In the genomic region with DNA sequence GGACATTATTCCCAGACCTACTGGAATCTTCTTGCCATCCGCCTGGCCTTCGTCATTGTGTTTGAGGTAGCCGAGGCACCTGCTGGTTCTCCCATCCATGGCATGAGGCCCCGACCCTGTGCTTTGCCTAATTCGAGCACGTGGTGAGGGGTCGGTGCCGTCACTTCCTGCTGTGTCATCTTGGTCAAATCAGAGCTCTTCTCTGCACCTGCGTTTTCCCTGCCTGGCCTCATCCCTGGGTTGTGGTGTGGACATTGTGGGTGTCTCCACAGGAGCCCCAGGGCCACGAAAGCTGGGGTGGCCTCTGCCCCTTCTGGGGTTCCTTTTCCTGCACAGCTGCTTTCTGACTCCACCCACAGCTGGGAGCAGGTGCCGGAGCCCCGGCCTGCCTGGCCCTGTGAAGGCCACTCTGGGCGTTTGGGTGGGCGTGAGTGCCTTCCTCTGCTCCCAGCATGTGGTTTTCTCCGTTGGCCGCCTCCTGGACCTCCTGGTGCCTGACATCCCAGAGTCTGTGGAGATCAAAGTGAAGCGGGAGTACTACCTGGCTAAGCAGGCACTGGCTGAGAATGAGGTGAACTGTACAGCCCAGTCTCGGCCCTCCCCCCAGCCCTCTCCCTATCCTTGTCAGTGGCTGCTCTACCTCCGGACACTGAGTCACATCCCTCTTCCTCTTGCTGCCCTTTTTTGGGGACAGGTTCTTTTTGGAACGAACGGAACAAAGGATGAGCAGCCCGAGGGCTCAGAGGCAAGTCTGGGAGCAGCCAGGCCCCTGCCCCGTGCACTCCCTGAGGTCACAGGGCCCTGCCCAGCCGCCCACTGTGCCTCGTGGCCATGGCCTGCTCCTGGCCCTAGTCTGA, we compare ENCODE assay signal across 11 cellular contexts. TPM values are rescaled to one million over a fixed set of nuclear protein-coding genes. Genes with fewer than 3 reads are reported as not detected.
DNase-seq lines count a peak whose midpoint lies in the region; ATAC-seq and TF ChIP-seq lines count a peak whose summit lies in the region.
"Had no signal": no experiment of that assay in that cellular context is flagged by ENCODE, and none has a peak within 500 bp of the region (broad histone marks: within the 10 kb centered on the region; RNA-seq: fewer than 3 reads in every experiment).

No MANE protein-coding gene starts in this region.

- H2BK120ac ChIP-seq in IMR-90 (ENCODE audit: low read depth, low read length) (no peak overlapping the region), mesenchymal stem cell (ENCODE audit: low read depth, low read length) (no peak overlapping the region)

- no peak overlapping the region for H3K9ac ChIP-seq in IMR-90 (ENCODE audit: low read depth, low read length)
- peak overlapping the region; percentile 4 for H3K9ac ChIP-seq in mesenchymal stem cell (ENCODE audit: low read length)

- H3K9me3 Mint-ChIP-seq in CD14-positive monocyte: peaks cover 0 to 2% (median 0%) of the 10 kb centered on the region in 7 donors
- H3K9me3 Mint-ChIP-seq: CD8-positive, alpha-beta memory T cell had no signal

- H4K20me1 ChIP-seq in IMR-90 (ENCODE audit: insufficient read depth, low read length): peaks cover 55% of the 10 kb centered on the region
- H4K20me1 ChIP-seq in OCI-LY7 (ENCODE audit: insufficient read depth, low read length): no peaks in the 10 kb centered on the region

- H3K4me2 ChIP-seq in IMR-90 (ENCODE audit: low read depth, low read length) (no peak overlapping the region), mesenchymal stem cell (ENCODE audit: low read length, poor library complexity, severe bottlenecking) (no peak overlapping the region), OCI-LY7 (ENCODE audit: low read length) (no peak overlapping the region)
- H3K4me2 ChIP-seq: PC-9 had no signal

- no peak overlapping the region for H3K4me3 Mint-ChIP-seq in CD14-positive monocyte
- H3K4me3 Mint-ChIP-seq: CD8-positive, alpha-beta memory T cell had no signal

- H4K91ac ChIP-seq in IMR-90 (ENCODE audit: insufficient read depth, low read depth, low read length) (no peak overlapping the region), mesenchymal stem cell (ENCODE audit: low read length) (no peak overlapping the region)

- peaks cover 20% of the 10 kb centered on the region for H3K4me1 Mint-ChIP-seq in CD14-positive monocyte

- BruUV-seq in IMR-90 (replicated peaks; lab: Mats Ljungman, UMichigan) (no TSS peak), OCI-LY7 (replicated peaks; lab: Mats Ljungman, UMichigan) (no TSS peak)

- no peak overlapping the region for H3K18ac ChIP-seq in IMR-90 (ENCODE audit: low read depth, low read length)
- H3K18ac ChIP-seq in mesenchymal stem cell (ENCODE audit: low read depth in 1 of 2, low read length in 2 of 2): peak overlapping the region in 1 of 2 experiments; percentile 54

- ATAC-seq in IMR-90 (ENCODE audit: low read depth): peak; percentile 8

- peak; percentile 33 for DNase-seq in CD14-positive monocyte (ENCODE audit: low spot score)
- peak; percentile 15 for DNase-seq in IMR-90
- DNase-seq in dermis blood vessel endothelial cell: peak; percentile 60
- DNase-seq in mesenchymal stem cell: no peak
- DNase-seq in HK-2 (ENCODE audit: unreplicated experiment): no peak
- DNase-seq in prostate gland (ENCODE audit: low spot score): no peak
- DNase-seq in NCI-H1694 (lab: John Stamatoyannopoulos, UW): no peak
- DNase-seq in OCI-LY7 (ENCODE audit: low spot score): no peak
- DNase-seq: PC-9 had no signal

- TF ChIP-seq CTCF in CD14-positive monocyte (IDR thresholded peaks at IDR 0.05) (no peak), IMR-90 (conservative IDR thresholded peaks at IDR 0.05; ENCODE audit: low read depth, low read length) (no peak), prostate gland (IDR thresholded peaks at IDR 0.05) (no peak), OCI-LY7 (conservative IDR thresholded peaks at IDR 0.05; ENCODE audit: low read length) (no peak)

- peak overlapping the region; percentile 75; the same call in 1 of the 2 replicates for H2AK5ac ChIP-seq in IMR-90 (ENCODE audit: low read depth, low read length)
- H2AK5ac ChIP-seq in mesenchymal stem cell (ENCODE audit: low read length, severe bottlenecking): no peak overlapping the region

- no peak overlapping the region for H3K56ac ChIP-seq in IMR-90 (ENCODE audit: extremely low read depth, insufficient read depth, low read length)

- peaks cover 27 to 32% of the 10 kb centered on the region in 2 donors for H3K36me3 Mint-ChIP-seq in CD14-positive monocyte

- H2AK9ac ChIP-seq in IMR-90 (replicated peaks; ENCODE audit: low read depth, low read length, poor library complexity): peak overlapping the region; percentile 74

- peaks cover 3% of the 10 kb centered on the region; the same call in 1 of the 2 replicates for H3K9me1 ChIP-seq in IMR-90 (ENCODE audit: insufficient read depth, low read length)

- in situ Hi-C loops in IMR-90 (cut with MboI; ENCODE audit: low sequenced_read_pairs): loop anchor here (5.0 kb wide), 1 partner anchor 371 kb away; no protein-coding TSS in a partner anchor

- H3K4me3 ChIP-seq in IMR-90 (ENCODE audit: insufficient read depth, low read depth, low read length) (no peak overlapping the region), mesenchymal stem cell (ENCODE audit: insufficient read depth in 1 of 2, low read depth in 1 of 2, low read length in 2 of 2) (no peak overlapping the region), prostate gland (no peak overlapping the region), OCI-LY7 (ENCODE audit: low read depth, low read length, poor library complexity, severe bottlenecking) (no peak overlapping the region)
- H3K4me3 ChIP-seq: adrenal gland, PC-9 had no signal

- H3K79me1 ChIP-seq in IMR-90 (ENCODE audit: low read depth in 1 of 2, low read length in 2 of 2) (peaks cover 7 to 43% of the 10 kb centered on the region in 2 experiments), mesenchymal stem cell (replicated peaks; ENCODE audit: low read length, poor library complexity, severe bottlenecking) (peaks cover 11% of the 10 kb centered on the region)

- no peak for TF ChIP-seq RAD21 in IMR-90 (IDR thresholded peaks at IDR 0.05; ENCODE audit: low read length)

- H4K8ac ChIP-seq in IMR-90 (ENCODE audit: low read depth in 2 of 2, low read length in 2 of 2): no peak overlapping the region
- no peak overlapping the region for H4K8ac ChIP-seq in mesenchymal stem cell (ENCODE audit: low read length)

- H2BK15ac ChIP-seq in IMR-90 (ENCODE audit: low read depth, low read length): no peak overlapping the region
- no peak overlapping the region for H2BK15ac ChIP-seq in mesenchymal stem cell (ENCODE audit: low read depth, poor library complexity, severe bottlenecking)

- H3K27me3 ChIP-seq in IMR-90 (ENCODE audit: control insufficient read depth, insufficient read depth, low read length) (no peaks in the 10 kb centered on the region), mesenchymal stem cell (ENCODE audit: control insufficient read depth in 1 of 2, insufficient read depth in 1 of 2, low read length in 2 of 2) (no peaks in the 10 kb centered on the region), prostate gland (replicated peaks; ENCODE audit: insufficient read depth) (no peaks in the 10 kb centered on the region)
- H3K27me3 ChIP-seq: adrenal gland had no signal

- H3K27me3 Mint-ChIP-seq in CD14-positive monocyte (ENCODE audit: low read depth in 3 of 3): peaks cover 16 to 27% (median 24%) of the 10 kb centered on the region in 3 donors

- H2BK5ac ChIP-seq in IMR-90 (ENCODE audit: low read depth, low read length, poor library complexity, severe bottlenecking) (no peak overlapping the region), mesenchymal stem cell (ENCODE audit: low read depth, low read length, poor library complexity, severe bottlenecking) (no peak overlapping the region)

- H3K4me1 ChIP-seq in IMR-90 (ENCODE audit: control insufficient read depth, insufficient read depth, low read length) (peaks cover 9% of the 10 kb centered on the region; the same call in 1 of the 2 replicates), mesenchymal stem cell (ENCODE audit: control insufficient read depth, insufficient read depth, low read depth, low read length) (peaks cover 16% of the 10 kb centered on the region), prostate gland (replicated peaks) (peaks cover 2% of the 10 kb centered on the region), OCI-LY7 (ENCODE audit: insufficient read depth, low read length, poor library complexity, severe bottlenecking) (peaks cover 8% of the 10 kb centered on the region)

- TF ChIP-seq POLR2A in IMR-90 (IDR thresholded peaks at IDR 0.05; ENCODE audit: low read depth, low read length) (no peak), prostate gland (IDR thresholded peaks at IDR 0.05) (no peak)

- H3K27ac ChIP-seq in IMR-90 (ENCODE audit: insufficient read depth, low read length): no peak overlapping the region; the same call in 1 of the 2 replicates
- H3K27ac ChIP-seq in mesenchymal stem cell (ENCODE audit: low read length, poor library complexity, severe bottlenecking): no peak overlapping the region
- no peak overlapping the region for H3K27ac ChIP-seq in prostate gland
- H3K27ac ChIP-seq in OCI-LY7 (ENCODE audit: low read depth, low read length, poor library complexity, severe bottlenecking): no peak overlapping the region
- H3K27ac ChIP-seq: PC-9 had no signal

- H3K4ac ChIP-seq in IMR-90 (ENCODE audit: low read depth, low read length) (no peak overlapping the region), mesenchymal stem cell (ENCODE audit: low read depth in 1 of 2, low read length in 2 of 2) (no peak overlapping the region)

- H3K36me3 ChIP-seq in IMR-90 (ENCODE audit: control insufficient read depth, insufficient read depth, low read length) (peaks cover 29% of the 10 kb centered on the region), mesenchymal stem cell (ENCODE audit: control insufficient read depth in 1 of 2, insufficient read depth in 2 of 2, low read depth in 1 of 2, low read length in 2 of 2) (peaks cover 35 to 49% of the 10 kb centered on the region in 2 experiments), prostate gland (peaks cover 0 to 7% of the 10 kb centered on the region in 2 donors), OCI-LY7 (ENCODE audit: insufficient read depth, low read length) (peaks cover 16% of the 10 kb centered on the region)

- H3K79me2 ChIP-seq in OCI-LY7 (ENCODE audit: insufficient read depth, low read depth, low read length): no peaks in the 10 kb centered on the region

- intact Hi-C loops in CD14-positive monocyte (cut with micrococcal nuclease): no loop called here
- intact Hi-C loops in IMR-90 (cut with micrococcal nuclease): no loop called here
- intact Hi-C loops in prostate gland (cut with DNase I): no loop called here
- intact Hi-C loops in OCI-LY7 (cut with micrococcal nuclease; ENCODE audit: unreplicated experiment): no loop called here

- H3K27ac Mint-ChIP-seq in CD14-positive monocyte: peak overlapping the region in 1 of 7 donors; percentile 45

- no peaks in the 10 kb centered on the region for H3K9me2 ChIP-seq in OCI-LY7 (ENCODE audit: insufficient read depth, low read length)

- CTCF ChIA-PET in IMR-90 (lab: Yijun Ruan, JAX): interaction anchor here (1.8 kb wide), 1 partner anchor 372 kb away, joined by 4 read pairs; no protein-coding TSS in a partner anchor
- CTCF ChIA-PET in OCI-LY7 (lab: Charles Lee; ENCODE audit: unreplicated experiment): no interaction called here

- H4K5ac ChIP-seq in IMR-90 (ENCODE audit: low read depth, low read length): no peak overlapping the region

- H3K23ac ChIP-seq in IMR-90 (ENCODE audit: low read depth, low read length): no peak overlapping the region
- no peak overlapping the region for H3K23ac ChIP-seq in mesenchymal stem cell (ENCODE audit: low read length in 2 of 2)

- POLR2A ChIA-PET in IMR-90 (lab: Charles Lee; ENCODE audit: unreplicated experiment) (no interaction called here), OCI-LY7 (lab: Charles Lee) (no interaction called here)

- dilution Hi-C loops in IMR-90 (cut with HindIII; ENCODE audit: low sequenced_read_pairs, unreplicated experiment): no loop called here

- 78% methylated on average over 15 of the region's 25 CpGs; no CpG with 5 or more reads in 1 of the 2 experiments for WGBS in IMR-90 (ENCODE audit: extremely low coverage in 2 of 2, insufficient read length in 1 of 2), 2 experiments
- 77% methylated on average over 25 of the region's 25 CpGs for WGBS in mesenchymal stem cell
- 65% methylated on average over 25 of the region's 25 CpGs for WGBS in prostate gland

- H3K9me3 ChIP-seq in IMR-90 (ENCODE audit: control insufficient read depth, insufficient read depth, low read length) (no peaks in the 10 kb centered on the region), mesenchymal stem cell (ENCODE audit: control insufficient read depth, low read length) (no peaks in the 10 kb centered on the region), prostate gland (no peaks in the 10 kb centered on the region), OCI-LY7 (ENCODE audit: low read length) (no peaks in the 10 kb centered on the region)
- H3K9me3 ChIP-seq: adrenal gland had no signal

- no peak overlapping the region for H2BK20ac ChIP-seq in IMR-90 (ENCODE audit: low read depth, low read length)

- peak overlapping the region; percentile 68 for H2AFZ ChIP-seq in IMR-90 (replicated peaks; ENCODE audit: low read length, poor library complexity)
- no peak overlapping the region for H2AFZ ChIP-seq in mesenchymal stem cell (ENCODE audit: low read depth, low read length)
- no peak overlapping the region for H2AFZ ChIP-seq in OCI-LY7 (ENCODE audit: low read length)
- H2AFZ ChIP-seq: PC-9 had no signal

- H3K14ac ChIP-seq in IMR-90 (replicated peaks; ENCODE audit: low read depth, low read length) (no peak overlapping the region), mesenchymal stem cell (ENCODE audit: low read length in 2 of 2) (no peak overlapping the region)

- H2BK12ac ChIP-seq in mesenchymal stem cell (ENCODE audit: low read length in 2 of 2): no peak overlapping the region

RNA-seq across cellular contexts. Expression of gene ANO7, which starts 35.0 kb away (rescaled TPM):
- not detected for polyA plus RNA-seq in CD14-positive monocyte
- 0.36 and 0.56 TPM in 2 replicates for total RNA-seq in IMR-90 (2012; rRNA removed)
- polyA plus RNA-seq in IMR-90 (2012; rRNA removed): 3.4 and 3.8 TPM in 2 replicates
- 1.0 and 4.4 TPM in 2 replicates for polyA plus RNA-seq in IMR-90 (2012; cell fraction: cytosol; rRNA removed)
- 6.2 and 11.5 TPM in 2 replicates for polyA plus RNA-seq in IMR-90 (2012; cell fraction: nucleus; rRNA removed; ENCODE audit: low replicate concordance)
- total RNA-seq in dermis blood vessel endothelial cell: 0.34 and 1.1 TPM in 2 replicates
- polyA plus RNA-seq in mesenchymal stem cell (2013, experiment 1 of 2): 1.5 TPM
- polyA plus RNA-seq in mesenchymal stem cell (2013, experiment 2 of 2): 1.4 TPM
- 100 to 1,000 TPM; 140 to 187 TPM for total RNA-seq in prostate gland
- total RNA-seq in OCI-LY7 (2014; rRNA removed; shearing (Covaris generic)): 0.16 TPM in 1 of 2 replicates, not detected in the other
- total RNA-seq in OCI-LY7 (2022): 0.46 TPM in 1 of 2 replicates, not detected in the other
- polyA plus RNA-seq: CD8-positive, alpha-beta memory T cell had no signal

Comparison
In these comparisons a context has a peak if more than half of its experiments do, and no peak if none do; other contexts are left out.
1. DNase-seq: peak in CD14-positive monocyte (single experiment), IMR-90 (single experiment) and dermis blood vessel endothelial cell (single experiment); none in mesenchymal stem cell (single experiment), HK-2 (single experiment), prostate gland (single experiment), NCI-H1694 (single experiment) and OCI-LY7 (single experiment).
2. RNA of gene ANO7, which starts 35.0 kb away (total RNA-seq): 140 to 187 TPM in prostate gland; 0.16 to 0.46 TPM in OCI-LY7, 0.36 to 0.56 TPM in IMR-90 and 0.34 to 1.1 TPM in dermis blood vessel endothelial cell; every median in the first group is over 10 times any median in the second.